In the genomic region with DNA sequence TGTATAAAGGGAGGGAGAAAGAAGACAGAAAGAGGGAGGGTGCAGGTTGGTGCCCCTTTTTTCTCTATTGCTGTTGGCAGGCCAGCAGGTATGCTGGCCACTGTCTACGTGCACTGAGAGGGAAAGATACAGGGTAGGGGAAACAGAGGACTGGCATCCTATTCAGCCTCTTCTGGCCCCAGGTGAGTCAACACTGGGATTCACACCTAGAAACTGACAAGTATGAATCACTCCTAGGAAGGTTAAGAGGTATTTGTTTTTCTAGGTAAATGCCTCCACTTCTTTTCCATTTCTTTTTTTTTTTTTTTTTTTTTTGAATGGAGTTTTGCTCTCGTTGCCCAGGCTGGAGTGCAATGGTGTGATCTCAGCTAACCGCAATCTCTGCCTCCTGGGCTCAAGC, we compare ENCODE assay signal across 17 cellular contexts. TPM values are rescaled to one million over a fixed set of nuclear protein-coding genes. Genes with fewer than 3 reads are reported as not detected.
A peak's percentile ranks its signal among the peaks of the same experiment; 100 is the strongest.
DNase-seq lines count a peak whose midpoint lies in the region; ATAC-seq and TF ChIP-seq lines count a peak whose summit lies in the region.
"Had no signal": no experiment of that assay in that cellular context is flagged by ENCODE, and none has a peak within 500 bp of the region (broad histone marks: within the 10 kb centered on the region; RNA-seq: fewer than 3 reads in every experiment).

No MANE protein-coding gene starts in this region.

- H3K4me2 ChIP-seq in HCT116 (ENCODE audit: low read length), result peak overlapping the region; percentile 27

- no peaks in the 10 kb centered on the region for H3K36me3 ChIP-seq in HCT116 (ENCODE audit: control insufficient read depth in 1 of 2, insufficient read depth in 2 of 2, low read length in 2 of 2)
- H3K36me3 ChIP-seq in esophagus squamous epithelium, result no peaks in the 10 kb centered on the region

- no peak for ATAC-seq in HCT116
- ATAC-seq in WTC11, result no peak
- ATAC-seq: Panc1 had no signal

- H3K27ac ChIP-seq in HCT116 (ENCODE audit: low read depth, low read length) (no peak overlapping the region), esophagus squamous epithelium (peak overlapping the region; percentile 32 to 99 (median 86)), caudate nucleus (ENCODE audit: low read depth, low read length) (no peak overlapping the region)

- RAD21 ChIA-PET in HCT116 (lab: Charles Lee; ENCODE audit: low non-redundant PET in 1 of 2, low total read pairs in 2 of 2, uncharacterized antibody in 2 of 2, unreplicated experiment in 2 of 2), result no interaction called here

- no peaks in the 10 kb centered on the region for H3K9me2 ChIP-seq in HCT116 (ENCODE audit: insufficient read depth)

- intact Hi-C loops in HCT116 (cut with micrococcal nuclease) (loop anchor here (5.0 kb wide), 1 partner anchor 201 kb away; the partner anchor contains the start of gene MYORG), esophagus squamous epithelium (cut with DNase I) (no loop called here)

- H4K20me1 ChIP-seq in HCT116 (ENCODE audit: insufficient read depth), result no peaks in the 10 kb centered on the region

- H2AFZ ChIP-seq in HCT116 (ENCODE audit: low read depth, low read length, poor library complexity, severe bottlenecking), result no peak overlapping the region

- POLR2A ChIA-PET in HCT116 (lab: Charles Lee), result no interaction called here
- POLR2A ChIA-PET in WTC11 (lab: Charles Lee), result no interaction called here

- no peak overlapping the region for H3K4me3 ChIP-seq in HCT116 (replicated peaks in 1 of 2; ENCODE audit: low read depth in 1 of 2, low read length in 2 of 2)
- no peak overlapping the region for H3K4me3 ChIP-seq in esophagus squamous epithelium

- H3K9me3 ChIP-seq in HCT116 (ENCODE audit: control insufficient read depth in 1 of 2, insufficient read depth in 1 of 2, low read depth in 1 of 2, low read length in 2 of 2), result no peaks in the 10 kb centered on the region
- no peaks in the 10 kb centered on the region for H3K9me3 ChIP-seq in esophagus squamous epithelium

- peaks cover 11 to 36% of the 10 kb centered on the region in 2 experiments for H3K4me1 ChIP-seq in HCT116 (ENCODE audit: control insufficient read depth in 1 of 2, insufficient read depth in 2 of 2, low read length in 2 of 2)
- peaks cover 5 to 31% (median 7%) of the 10 kb centered on the region in 3 donors for H3K4me1 ChIP-seq in esophagus squamous epithelium

- TF ChIP-seq CTCF in HCT116 (IDR thresholded peaks at IDR 0.05 in 2 of 3, conservative IDR thresholded peaks at IDR 0.05 in 1 of 3; ENCODE audit: borderline replicate concordance in 1 of 3, insufficient read depth in 1 of 3, low read depth in 2 of 3, low read length in 2 of 3) (no peak), WTC11 (IDR thresholded peaks at IDR 0.05) (no peak), esophagus squamous epithelium (IDR thresholded peaks at IDR 0.05) (no peak), neural crest cell (conservative IDR thresholded peaks at IDR 0.05) (no peak)

- DNase-seq in HCT116 (ENCODE audit: low read depth, low spot score) (no peak), WTC11 (ENCODE audit: low spot score) (no peak), esophagus squamous epithelium (lab: John Stamatoyannopoulos, UW) (no peak), neural crest cell (ENCODE audit: low read depth, low spot score) (no peak), caudate nucleus (lab: John Stamatoyannopoulos, UW) (no peak), T-helper 1 cell (no peak)
- DNase-seq in effector CD4-positive, alpha-beta T cell, result no peak
- DNase-seq: AML-193; Calu3; CD4-positive, CD25-positive, alpha-beta regulatory T cell; DMS79 treated with DMSO at 0.1 percent for 48 hours; H9; NCI-H1092; NCI-H345; NCI-H774; SHP77 had no signal

- CTCF ChIA-PET in HCT116 (lab: Charles Lee), result no interaction called here
- CTCF ChIA-PET in WTC11 (lab: Charles Lee), result no interaction called here

- H3K36me3 Mint-ChIP-seq in WTC11 (no peaks in the 10 kb centered on the region), neural crest cell (ENCODE audit: low read depth) (peaks cover 7% of the 10 kb centered on the region)

- H3K27ac Mint-ChIP-seq in WTC11, result peak overlapping the region; percentile 12; the same call in 1 of the 2 replicates
- H3K27ac Mint-ChIP-seq in neural crest cell (ENCODE audit: unreplicated experiment), result no peak overlapping the region
- H3K27ac Mint-ChIP-seq: CD4-positive, CD25-positive, alpha-beta regulatory T cell; H9 had no signal

- no peaks in the 10 kb centered on the region for H3K27me3 ChIP-seq in HCT116 (ENCODE audit: insufficient read depth, low read length)
- no peaks in the 10 kb centered on the region for H3K27me3 ChIP-seq in esophagus squamous epithelium

- H3K4me1 Mint-ChIP-seq in WTC11 (0 out of 2 replicates have a peak, but pooled peaks cover 5% of the 10 kb centered on the region), neural crest cell (peaks cover 22% of the 10 kb centered on the region)

- no TSS peak for BruUV-seq in HCT116 (replicated peaks; lab: Mats Ljungman, UMichigan)

- H3K9ac ChIP-seq in HCT116 (ENCODE audit: low read length), result no peak overlapping the region

- TF ChIP-seq RAD21 in HCT116 (IDR thresholded peaks at IDR 0.05; ENCODE audit: low read depth), result no peak

- no peak overlapping the region for H3K4me3 Mint-ChIP-seq in WTC11
- peak overlapping the region; percentile 50 for H3K4me3 Mint-ChIP-seq in neural crest cell
- H3K4me3 Mint-ChIP-seq: H9 had no signal

- no peaks in the 10 kb centered on the region for H3K27me3 Mint-ChIP-seq in WTC11 (ENCODE audit: low read depth)
- no peaks in the 10 kb centered on the region for H3K27me3 Mint-ChIP-seq in neural crest cell (ENCODE audit: low read depth)

- H3K9me3 Mint-ChIP-seq in WTC11, result no peaks in the 10 kb centered on the region
- H3K9me3 Mint-ChIP-seq in neural crest cell, result peaks cover 2% of the 10 kb centered on the region

- peaks cover 28% of the 10 kb centered on the region for H3K79me2 ChIP-seq in HCT116 (ENCODE audit: insufficient read depth, low read length)

- 30 to 54% methylated on average over 1 to 3 of the region's 3 CpGs for WGBS in esophagus squamous epithelium, 2 donors

- TF ChIP-seq POLR2A in HCT116 (IDR thresholded peaks at IDR 0.05; ENCODE audit: borderline replicate concordance, extremely low read depth, insufficient read depth, insufficient read length), result no peak
- no peak for TF ChIP-seq POLR2A in esophagus squamous epithelium (IDR thresholded peaks at IDR 0.05)

TF ChIP-seq in HCT116, 20 proteins besides CTCF, POLR2A, EP300 and RAD21:
- TF ChIP-seq FOSL1 (IDR thresholded peaks at IDR 0.05; ENCODE audit: low read depth), result peak; percentile 60; the same call in 1 of the 2 replicates
- peak; percentile 21; the same call in 1 of the 2 replicates for TF ChIP-seq SP1 (IDR thresholded peaks at IDR 0.05; ENCODE audit: low read depth)
- TF ChIP-seq JUND (IDR thresholded peaks at IDR 0.05), result peak; percentile 43; the same call in 1 of the 2 replicates
- no peak for TF ChIP-seq YY1 (IDR thresholded peaks at IDR 0.05; ENCODE audit: extremely low read depth, insufficient replicate concordance, low read depth, low read length)

TF ChIP-seq in WTC11, 78 proteins besides CTCF, POLR2A, EP300 and RAD21:
- no peak for TF ChIP-seq ZNF671 (CRISPR knock-in tag; IDR thresholded peaks at IDR 0.05)
- no peak for TF ChIP-seq NFE2L1 (CRISPR knock-in tag; IDR thresholded peaks at IDR 0.05)
- TF ChIP-seq, protein P1, sequence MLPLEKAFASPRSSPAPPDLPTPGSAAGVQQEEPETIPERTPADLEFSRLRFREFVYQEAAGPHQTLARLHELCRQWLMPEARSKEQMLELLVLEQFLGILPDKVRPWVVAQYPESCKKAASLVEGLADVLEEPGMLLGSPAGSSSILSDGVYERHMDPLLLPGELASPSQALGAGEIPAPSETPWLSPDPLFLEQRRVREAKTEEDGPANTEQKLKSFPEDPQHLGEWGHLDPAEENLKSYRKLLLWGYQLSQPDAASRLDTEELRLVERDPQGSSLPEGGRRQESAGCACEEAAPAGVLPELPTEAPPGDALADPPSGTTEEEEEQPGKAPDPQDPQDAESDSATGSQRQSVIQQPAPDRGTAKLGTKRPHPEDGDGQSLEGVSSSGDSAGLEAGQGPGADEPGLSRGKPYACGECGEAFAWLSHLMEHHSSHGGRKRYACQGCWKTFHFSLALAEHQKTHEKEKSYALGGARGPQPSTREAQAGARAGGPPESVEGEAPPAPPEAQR (CRISPR knock-in tag; IDR thresholded peaks at IDR 0.05), result no peak
- TF ChIP-seq TEAD4 (CRISPR knock-in tag; IDR thresholded peaks at IDR 0.05), result no peak
- no peak for TF ChIP-seq MYBL2 (CRISPR knock-in tag; IDR thresholded peaks at IDR 0.05)
- TF ChIP-seq, protein P2, sequence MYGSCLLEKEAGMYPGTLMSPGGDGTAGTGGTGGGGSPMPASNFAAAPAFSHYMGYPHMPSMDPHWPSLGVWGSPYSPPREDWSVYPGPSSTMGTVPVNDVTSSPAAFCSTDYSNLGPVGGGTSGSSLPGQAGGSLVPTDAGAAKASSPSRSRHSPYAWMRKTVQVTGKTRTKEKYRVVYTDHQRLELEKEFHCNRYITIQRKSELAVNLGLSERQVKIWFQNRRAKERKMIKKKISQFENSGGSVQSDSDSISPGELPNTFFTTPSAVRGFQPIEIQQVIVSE (CRISPR knock-in tag; IDR thresholded peaks at IDR 0.05; ENCODE audit: borderline replicate concordance), result no peak
- TF ChIP-seq ZNF416 (CRISPR knock-in tag; IDR thresholded peaks at IDR 0.05), result no peak

RNA-seq across cellular contexts. Expression of gene UBAP1, which starts 2.8 kb away (rescaled TPM):
- total RNA-seq in HCT116 (2021; ENCODE audit: unreplicated experiment) (30.8 TPM), WTC11 (2021) (23.9 to 26.3 TPM (median 25.7 TPM) in 3 replicates), esophagus squamous epithelium (10 to 100 TPM; 35.8 to 63.4 (median 55.1) TPM), neural crest cell (35.6 and 35.8 TPM in 2 replicates)
- 33.5 and 34.9 TPM in 2 replicates for polyA plus RNA-seq in HCT116 (2012)

RNA-seq across cellular contexts. Expression of gene DCAF12, which starts 49.6 kb away (rescaled TPM):
- total RNA-seq in HCT116 (2021; ENCODE audit: unreplicated experiment) (40.2 TPM), WTC11 (2021) (27.0 to 31.8 TPM (median 28.3 TPM) in 3 replicates), esophagus squamous epithelium (10 to 100 TPM; 26.5 to 40.9 (median 33.5) TPM), neural crest cell (52.6 and 54.1 TPM in 2 replicates)
- 26.1 and 27.4 TPM in 2 replicates for polyA plus RNA-seq in HCT116 (2012)

Comparison
In these comparisons a context has a peak if more than half of its experiments do, and no peak if none do; other contexts are left out.
1. H3K27ac ChIP-seq: peak in esophagus squamous epithelium (4 of 4); none in HCT116 (single experiment) and caudate nucleus (single experiment).
2. Of the 4 proteins assayed by ChIP-seq in both WTC11 and HCT116: peak only in WTC11: none; only in HCT116: SP1; in both: none; in neither: 3.